10 cellular contexts compared by ENCODE assay signal in the genomic region with DNA sequence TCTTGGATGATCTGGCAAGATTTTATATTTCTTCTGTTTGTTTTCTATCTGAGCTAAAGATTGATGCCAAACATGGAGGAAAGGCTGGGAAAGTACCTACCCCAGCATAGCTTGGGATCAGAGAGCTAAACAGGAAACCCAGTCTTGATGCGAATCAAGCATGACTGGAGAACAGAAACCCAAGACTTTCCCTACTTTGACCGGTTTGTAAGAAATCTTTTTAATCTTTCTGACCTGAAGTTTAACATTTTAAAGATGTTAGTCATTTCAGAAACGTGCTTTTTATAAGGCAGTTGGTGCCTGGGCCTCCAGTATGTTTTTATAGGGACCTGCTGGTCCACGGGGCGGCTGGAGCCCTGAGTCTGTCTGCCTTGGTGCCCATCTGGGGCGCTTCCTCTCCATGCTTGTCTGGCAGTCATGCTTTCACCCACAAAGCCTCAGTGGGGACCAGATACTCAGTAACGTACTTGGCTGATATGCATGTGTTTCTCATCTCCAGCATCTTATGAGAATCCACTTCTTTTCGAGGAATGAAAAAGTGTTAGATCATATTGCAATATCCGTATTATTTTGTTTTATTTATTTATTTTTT.
DNase-seq lines count a peak whose midpoint lies in the region; ATAC-seq and TF ChIP-seq lines count a peak whose summit lies in the region.
"Had no signal": no experiment of that assay in that cellular context is flagged by ENCODE, and none has a peak within 500 bp of the region (broad histone marks: within the 10 kb centered on the region; RNA-seq: fewer than 3 reads in every experiment).

No MANE protein-coding gene starts in this region.

- no peaks in the 10 kb centered on the region for H3K9me3 Mint-ChIP-seq in activated naive CD4-positive, alpha-beta T cell treated with anti-CD3 and anti-CD28 coated beads, Interleukin-2, amount 50 U/mL, for 24 hours
- no peaks in the 10 kb centered on the region for H3K9me3 Mint-ChIP-seq in Calu3 (ENCODE audit: low read depth, unreplicated experiment)

- H3K4me1 Mint-ChIP-seq in activated naive CD4-positive, alpha-beta T cell treated with anti-CD3 and anti-CD28 coated beads, Interleukin-2, amount 50 U/mL, for 24 hours = peaks cover 26% of the 10 kb centered on the region
- peaks cover 18% of the 10 kb centered on the region for H3K4me1 Mint-ChIP-seq in Calu3 (ENCODE audit: low read depth, unreplicated experiment)

- peak overlapping the region; percentile 76 for H3K27ac Mint-ChIP-seq in activated naive CD4-positive, alpha-beta T cell treated with anti-CD3 and anti-CD28 coated beads, Interleukin-2, amount 50 U/mL, for 24 hours
- H3K27ac Mint-ChIP-seq in Calu3 (ENCODE audit: unreplicated experiment) = no peak overlapping the region

- no peak overlapping the region for H3K27ac ChIP-seq in transverse colon

- in situ Hi-C loops in transverse colon (cut with MboI; ENCODE audit: low pct_ligation_motif_present in 1 of 4, low pct_unique_long_range_greater_than_20kb in 1 of 4, low sequenced_read_pairs in 3 of 4) = no loop called here

- H3K36me3 Mint-ChIP-seq in activated naive CD4-positive, alpha-beta T cell treated with anti-CD3 and anti-CD28 coated beads, Interleukin-2, amount 50 U/mL, for 24 hours = peaks cover 1% of the 10 kb centered on the region
- no peaks in the 10 kb centered on the region for H3K36me3 Mint-ChIP-seq in Calu3 (ENCODE audit: insufficient read depth, unreplicated experiment)

- H3K9me3 ChIP-seq in transverse colon = no peaks in the 10 kb centered on the region

- H3K4me1 ChIP-seq in transverse colon = no peaks in the 10 kb centered on the region

- H3K4me3 Mint-ChIP-seq in activated naive CD4-positive, alpha-beta T cell treated with anti-CD3 and anti-CD28 coated beads, Interleukin-2, amount 50 U/mL, for 24 hours = peak overlapping the region; percentile 39
- no peak overlapping the region for H3K4me3 Mint-ChIP-seq in Calu3 (ENCODE audit: low read depth, unreplicated experiment)

- no peak for TF ChIP-seq POLR2A in transverse colon (IDR thresholded peaks at IDR 0.05)

- H3K4me3 ChIP-seq in transverse colon = no peak overlapping the region

- DNase-seq in GM10266 (ENCODE audit: extremely low spot score) (peak; percentile 11), transverse colon (no peak), OCI-M2 (lab: John Stamatoyannopoulos, UW; ENCODE audit: unreplicated experiment) (no peak), posterior cingulate gyrus (no peak), Calu3 (no peak)
- DNase-seq: KBM-7 had no signal

- no peaks in the 10 kb centered on the region for H3K36me3 ChIP-seq in transverse colon

- intact Hi-C loops in transverse colon (cut with DNase I; ENCODE audit: low total_unique reads) = no loop called here
- intact Hi-C loops in posterior cingulate gyrus (cut with DNase I) = no loop called here
- intact Hi-C loops in Calu3 (cut with micrococcal nuclease; ENCODE audit: unreplicated experiment) = no loop called here

- no peaks in the 10 kb centered on the region for H3K27me3 ChIP-seq in transverse colon

- H3K27me3 Mint-ChIP-seq in activated naive CD4-positive, alpha-beta T cell treated with anti-CD3 and anti-CD28 coated beads, Interleukin-2, amount 50 U/mL, for 24 hours = no peaks in the 10 kb centered on the region
- no peaks in the 10 kb centered on the region for H3K27me3 Mint-ChIP-seq in Calu3 (ENCODE audit: unreplicated experiment)

- CTCF ChIA-PET in Calu3 (lab: Charles Lee) = no interaction called here

- WGBS in transverse colon (ENCODE audit: low coverage in 1 of 2), 2 donors = 73 to 74% methylated on average over 6 to 9 of the region's 9 CpGs

- no TSS peak for BruUV-seq in Calu3 (replicated peaks; lab: Mats Ljungman, UMichigan)

- ATAC-seq in GM19351 (IDR thresholded peaks at IDR 0.05; ENCODE audit: unreplicated experiment) (peak; percentile 87), HG03039 (IDR thresholded peaks at IDR 0.05; ENCODE audit: unreplicated experiment) (peak; percentile 74)
- ATAC-seq: Panc1 had no signal

- TF ChIP-seq CTCF in GM10266 (IDR thresholded peaks at IDR 0.05; ENCODE audit: control insufficient read depth, insufficient read depth, low read depth, missing control alignments) (no peak), transverse colon (IDR thresholded peaks at IDR 0.05) (no peak), Calu3 (IDR thresholded peaks at IDR 0.05; ENCODE audit: unreplicated experiment) (no peak)

- TF ChIP-seq EP300 in transverse colon (IDR thresholded peaks at IDR 0.05; ENCODE audit: low read depth) = no peak
